ENCODE assay signal across 32 cellular contexts in the genomic region with DNA sequence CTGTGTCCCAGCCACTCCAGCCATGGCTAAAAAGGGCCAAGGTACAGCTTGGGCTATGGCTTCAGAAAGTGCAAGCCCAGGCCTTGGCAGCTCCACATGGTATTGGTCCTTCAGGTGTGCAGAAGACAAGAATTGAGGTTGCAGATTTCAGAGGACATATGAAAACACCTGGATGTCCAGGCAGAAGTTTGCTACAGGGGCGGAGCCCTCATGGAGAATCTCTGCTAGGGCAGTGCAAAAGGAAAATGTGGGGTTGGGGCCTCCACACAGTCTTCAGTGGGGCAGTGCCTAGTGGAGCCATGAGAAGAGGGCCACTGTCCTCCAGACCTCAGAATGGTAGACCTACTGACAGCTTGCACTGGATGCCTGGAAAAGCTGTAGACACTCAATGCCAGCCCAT.
"Had no signal": no experiment of that assay in that cellular context is flagged by ENCODE, and none has a peak within 500 bp of the region (broad histone marks: within the 10 kb centered on the region; RNA-seq: fewer than 3 reads in every experiment).

No MANE protein-coding gene starts in this region.

- H3K9me3 ChIP-seq: gastrocnemius medialis had no signal

- H3K36me3 ChIP-seq: brain microvascular endothelial cell, esophagus muscularis mucosa, gastrocnemius medialis, heart left ventricle, WERI-Rb-1 had no signal

- DNase-seq: activated B cell treated with CpG ODN at 0.5 μM for 24 hours; activated CD4-positive, alpha-beta T cell treated with anti-CD3 and anti-CD28 coated beads for 48 hours; activated CD4-positive, alpha-beta T cell treated with anti-CD3 and anti-CD28 coated beads, Interleukin-2, amount 50 U/mL, for 1 hour; activated CD4-positive, alpha-beta T cell treated with anti-CD3 and anti-CD28 coated beads, Interleukin-2, amount 50 U/mL, for 48 hours; activated CD8-positive, alpha-beta memory T cell treated with anti-CD3 and anti-CD28 coated beads for 24 hours; activated CD8-positive, alpha-beta T cell treated with anti-CD3 and anti-CD28 coated beads for 36 hours; activated effector memory CD4-positive, alpha-beta T cell treated with Interleukin-2 at 50 U/mL for 16 hours; activated gamma-delta T cell treated with Interleukin-2 at 50 U/mL for 16 hours; activated naive CD4-positive, alpha-beta T cell treated with anti-CD3 and anti-CD28 coated beads, Interleukin-2, amount 50 U/mL, for 16 hours; activated naive CD4-positive, alpha-beta T cell treated with Interleukin-2 at 50 U/mL for 16 hours; activated T-cell treated with anti-CD3 and anti-CD28 coated beads, Interleukin-2, amount 50 U/mL, for 4 hours; amniotic stem cell; anterior cingulate cortex; brain microvascular endothelial cell; dorsolateral prefrontal cortex; effector memory CD4-positive, alpha-beta T cell; erythroblast; foreskin keratinocyte; gastrocnemius medialis; glutamatergic neuron; T-helper 17 cell; T1000; WERI-Rb-1 had no signal

- H3K4me3 Mint-ChIP-seq: activated B cell treated with CpG ODN at 0.5 μM for 24 hours; activated CD8-positive, alpha-beta T cell treated with anti-CD3 and anti-CD28 coated beads for 36 hours; activated naive CD8-positive, alpha-beta T cell; activated T-cell treated with anti-CD3 and anti-CD28 coated beads, Interleukin-2, amount 50 U/mL, for 4 hours; activated T-helper 17 cell treated with anti-CD3 and anti-CD28 coated beads, Interleukin-2, amount 50 U/mL, for 72 hours; central memory CD8-positive, alpha-beta T cell; dendritic cell treated with granulocyte-macrophage colony-stimulating factor and Interleukin-4, amounts not matched to agents 40 ng/mL and 50 ng/mL, for 4 days; T-helper 17 cell; T-helper 2 cell treated with Interferon-gamma antibody and Interleukin-4, amounts not matched to agents 5 μg/mL and 100 μg/mL, for 36 hours had no signal

- H3K27ac ChIP-seq: brain microvascular endothelial cell, coronary artery, dorsolateral prefrontal cortex, esophagus muscularis mucosa, foreskin keratinocyte, gastrocnemius medialis, heart left ventricle, WERI-Rb-1 had no signal

- ATAC-seq: activated CD4-positive, CD25-positive, alpha-beta regulatory T cell treated with anti-CD3 and anti-CD28 coated beads, Interleukin-2, amount 50 U/mL, for 24 hours; activated CD8-positive, alpha-beta T cell treated with anti-CD3 and anti-CD28 coated beads for 36 hours; activated T-cell treated with anti-CD3 and anti-CD28 coated beads, Interleukin-2, amount 50 U/mL, for 4 hours; activated T-helper 17 cell treated with anti-CD3 and anti-CD28 coated beads, Interleukin-2, amount 50 U/mL, for 72 hours; foreskin keratinocyte; gastrocnemius medialis; heart left ventricle; T-helper 17 cell had no signal

- H3K4me1 ChIP-seq: esophagus muscularis mucosa, foreskin keratinocyte, gastrocnemius medialis, heart left ventricle had no signal

- H3K36me3 Mint-ChIP-seq: activated naive CD8-positive, alpha-beta T cell had no signal

- H3K4me1 Mint-ChIP-seq: activated B cell treated with CpG ODN at 0.5 μM for 24 hours; activated T-helper 17 cell treated with anti-CD3 and anti-CD28 coated beads, Interleukin-2, amount 50 U/mL, for 72 hours; central memory CD8-positive, alpha-beta T cell; T-helper 17 cell had no signal

- H3K27ac Mint-ChIP-seq: activated B cell treated with CpG ODN at 0.5 μM for 24 hours; activated CD8-positive, alpha-beta T cell treated with anti-CD3 and anti-CD28 coated beads for 36 hours; activated naive CD8-positive, alpha-beta T cell; activated T-helper 17 cell treated with anti-CD3 and anti-CD28 coated beads, Interleukin-2, amount 50 U/mL, for 72 hours; dendritic cell treated with granulocyte-macrophage colony-stimulating factor and Interleukin-4, amounts not matched to agents 40 ng/mL and 50 ng/mL, for 4 days; T-helper 17 cell; T-helper 2 cell treated with Interferon-gamma antibody and Interleukin-4, amounts not matched to agents 5 μg/mL and 100 μg/mL, for 36 hours had no signal

- H3K4me3 ChIP-seq: coronary artery, dorsolateral prefrontal cortex, esophagus muscularis mucosa, gastrocnemius medialis, heart left ventricle had no signal

- H3K27me3 Mint-ChIP-seq: activated B cell treated with CpG ODN at 0.5 μM for 24 hours; activated CD8-positive, alpha-beta T cell treated with anti-CD3 and anti-CD28 coated beads for 36 hours; activated naive CD8-positive, alpha-beta T cell; activated T-helper 17 cell treated with anti-CD3 and anti-CD28 coated beads, Interleukin-2, amount 50 U/mL, for 72 hours; central memory CD8-positive, alpha-beta T cell; dendritic cell treated with granulocyte-macrophage colony-stimulating factor and Interleukin-4, amounts not matched to agents 40 ng/mL and 50 ng/mL, for 4 days; T-helper 17 cell had no signal

- H3K27me3 ChIP-seq: brain microvascular endothelial cell, dorsolateral prefrontal cortex, esophagus muscularis mucosa, foreskin keratinocyte, gastrocnemius medialis, heart left ventricle had no signal
